21 cellular contexts compared by ENCODE assay signal in genomic region chr17:67125924-67126323, GRCh38.
DNase-seq lines count a peak whose midpoint lies in the region; ATAC-seq and FAIRE-seq lines count a peak whose summit lies in the region.
"Had no signal": no experiment of that assay in that cellular context is flagged by ENCODE, and none has a peak within 500 bp of the region (broad histone marks: within the 10 kb centered on the region; RNA-seq: fewer than 3 reads in every experiment).

No MANE protein-coding gene starts in this region.

- peaks cover 7% of the 10 kb centered on the region for H3K4me1 Mint-ChIP-seq in activated naive CD8-positive, alpha-beta T cell (ENCODE audit: low read depth)
- H3K4me1 Mint-ChIP-seq in activated naive CD8-positive, alpha-beta T cell treated with anti-CD3 and anti-CD28 coated beads, Interleukin-2, amount 50 U/mL, for 24 hours, result peaks cover 12% of the 10 kb centered on the region
- peaks cover 10% of the 10 kb centered on the region for H3K4me1 Mint-ChIP-seq in T-helper 17 cell
- peaks cover 13 to 26% of the 10 kb centered on the region in 2 donors for H3K4me1 Mint-ChIP-seq in immature natural killer cell

- H3K27me3 ChIP-seq in small intestine (ENCODE audit: control insufficient read depth in 2 of 2, insufficient read depth in 2 of 2, low read length in 2 of 2), result no peaks in the 10 kb centered on the region

- no peaks in the 10 kb centered on the region for H3K9me3 Mint-ChIP-seq in activated naive CD8-positive, alpha-beta T cell (ENCODE audit: low read depth)
- H3K9me3 Mint-ChIP-seq in activated naive CD8-positive, alpha-beta T cell treated with anti-CD3 and anti-CD28 coated beads, Interleukin-2, amount 50 U/mL, for 24 hours, result no peaks in the 10 kb centered on the region
- no peaks in the 10 kb centered on the region for H3K9me3 Mint-ChIP-seq in immature natural killer cell

- no peak for FAIRE-seq in small intestine (lab: Jason Lieb, UNC)
- FAIRE-seq: A204.1, G401.6, GM12891, GM18507, H1 had no signal

- DNase-seq in activated naive CD8-positive, alpha-beta T cell treated with anti-CD3 and anti-CD28 coated beads, Interleukin-2, amount 50 U/mL, for 24 hours, result no peak
- DNase-seq in T-helper 17 cell (no peak), immature natural killer cell (no peak), small intestine (peak; percentile 47), NCI-H2196 (lab: John Stamatoyannopoulos, UW; ENCODE audit: unreplicated experiment) (no peak), posterior vena cava (ENCODE audit: low spot score) (no peak), ecto neural progenitor cell (ENCODE audit: low spot score) (no peak)
- DNase-seq: C1 segment of cervical spinal cord, DND-41, NCI-H1092, NCI-H146, NCI-H2081 treated with DMSO at 0.1 percent for 48 hours, NCI-H526, SHP77 treated with DMSO at 0.1 percent for 48 hours had no signal

- H3K9me3 ChIP-seq in T-helper 17 cell (ENCODE audit: control insufficient read depth, low read length, poor library complexity, severe bottlenecking), result no peaks in the 10 kb centered on the region
- H3K9me3 ChIP-seq in small intestine (ENCODE audit: control insufficient read depth, low read depth), result no peaks in the 10 kb centered on the region

- no peaks in the 10 kb centered on the region for H3K27me3 Mint-ChIP-seq in activated naive CD8-positive, alpha-beta T cell
- no peaks in the 10 kb centered on the region for H3K27me3 Mint-ChIP-seq in activated naive CD8-positive, alpha-beta T cell treated with anti-CD3 and anti-CD28 coated beads, Interleukin-2, amount 50 U/mL, for 24 hours
- H3K27me3 Mint-ChIP-seq in T-helper 17 cell (no peaks in the 10 kb centered on the region), immature natural killer cell (ENCODE audit: low read depth in 3 of 3) (peaks cover 0 to 3% (median 0%) of the 10 kb centered on the region in 3 donors)

- H3K4me3 ChIP-seq in small intestine (ENCODE audit: low read depth in 1 of 2, low read length in 2 of 2), result no peak overlapping the region

- H3K4me3 Mint-ChIP-seq in activated naive CD8-positive, alpha-beta T cell, result no peak overlapping the region
- no peak overlapping the region for H3K4me3 Mint-ChIP-seq in activated naive CD8-positive, alpha-beta T cell treated with anti-CD3 and anti-CD28 coated beads, Interleukin-2, amount 50 U/mL, for 24 hours
- H3K4me3 Mint-ChIP-seq in T-helper 17 cell, result no peak overlapping the region
- H3K4me3 Mint-ChIP-seq in immature natural killer cell, result no peak overlapping the region

- peaks cover 8 to 10% of the 10 kb centered on the region in 2 donors for H3K36me3 ChIP-seq in small intestine (ENCODE audit: control insufficient read depth in 2 of 2, insufficient read depth in 2 of 2, low read length in 2 of 2)

- H3K27ac Mint-ChIP-seq in activated naive CD8-positive, alpha-beta T cell, result peak overlapping the region; percentile 38
- no peak overlapping the region for H3K27ac Mint-ChIP-seq in activated naive CD8-positive, alpha-beta T cell treated with anti-CD3 and anti-CD28 coated beads, Interleukin-2, amount 50 U/mL, for 24 hours
- peak overlapping the region; percentile 39 for H3K27ac Mint-ChIP-seq in T-helper 17 cell
- H3K27ac Mint-ChIP-seq in immature natural killer cell, result peak overlapping the region in 5 of 6 donors; percentile 5 to 67 (median 29)

- whole genome bisulfite sequencing in small intestine, 3 donors, result 62 to 94% (median 89%) methylated on average over 1 of the region's 1 CpG

- peak overlapping the region; percentile 8 to 29 for H3K27ac ChIP-seq in small intestine (ENCODE audit: low read depth in 1 of 2, low read length in 1 of 2)
- H3K27ac ChIP-seq: KMS-11 had no signal

- no peak for ATAC-seq in activated naive CD8-positive, alpha-beta T cell treated with anti-CD3 and anti-CD28 coated beads, Interleukin-2, amount 50 U/mL, for 24 hours
- ATAC-seq in T-helper 17 cell, result no peak

- no peaks in the 10 kb centered on the region for H3K4me1 ChIP-seq in small intestine (ENCODE audit: control insufficient read depth in 2 of 2, insufficient read depth in 1 of 2, low read depth in 1 of 2, low read length in 1 of 2)

- intact Hi-C loops in posterior vena cava (cut with DNase I), result no loop called here

- peaks cover 13% of the 10 kb centered on the region for H3K36me3 Mint-ChIP-seq in activated naive CD8-positive, alpha-beta T cell
- H3K36me3 Mint-ChIP-seq in activated naive CD8-positive, alpha-beta T cell treated with anti-CD3 and anti-CD28 coated beads, Interleukin-2, amount 50 U/mL, for 24 hours (ENCODE audit: low read depth), result peaks cover 31% of the 10 kb centered on the region
- peaks cover 2% of the 10 kb centered on the region for H3K36me3 Mint-ChIP-seq in T-helper 17 cell (ENCODE audit: low read depth)
- H3K36me3 Mint-ChIP-seq in immature natural killer cell, result peaks cover 0 to 20% (median 6%) of the 10 kb centered on the region in 3 donors
